Comparison of ENCODE assay signal across 11 cellular contexts in genomic region chr5:10537614-10538013, GRCh38. TPM values are rescaled to one million over a fixed set of nuclear protein-coding genes. Genes with fewer than 3 reads are reported as not detected.
DNase-seq lines count a peak whose midpoint lies in the region; ATAC-seq and TF ChIP-seq lines count a peak whose summit lies in the region.
"Had no signal": no experiment of that assay in that cellular context is flagged by ENCODE, and none has a peak within 500 bp of the region (broad histone marks: within the 10 kb centered on the region; RNA-seq: fewer than 3 reads in every experiment).

No MANE protein-coding gene starts in this region.

- H3K4me3 ChIP-seq in HL-60 (replicated peaks; ENCODE audit: insufficient read depth, low read length) (no peak overlapping the region), hepatocyte (no peak overlapping the region)

- H3K27me3 ChIP-seq in HL-60 (ENCODE audit: insufficient read depth, poor library complexity, severe bottlenecking), result no peaks in the 10 kb centered on the region
- H3K27me3 ChIP-seq in hepatocyte, result no peaks in the 10 kb centered on the region

- peak; percentile 26 for ATAC-seq in stimulated activated naive CD8-positive, alpha-beta T cell treated with anti-CD3 and anti-CD28 coated beads, Interleukin-15, Interleukin-2, amounts not matched to agents 100 U/mL and 50 U/mL, for 24 hours

- no peaks in the 10 kb centered on the region for H3K9me3 ChIP-seq in hepatocyte (ENCODE audit: low read depth)

- POLR2A ChIA-PET in activated CD4-positive, alpha-beta T cell treated with anti-CD3 and anti-CD28 coated beads, Interleukin-2, amount 10 ng/mL, durations not matched to agents 7 days and 5 days (lab: Charles Lee), result no interaction called here

- no peak overlapping the region for H3K4me2 ChIP-seq in hepatocyte

- peaks cover 7% of the 10 kb centered on the region for H3K4me1 ChIP-seq in hepatocyte (ENCODE audit: insufficient read depth)

- 75% methylated on average over 4 of the region's 4 CpGs for WGBS in hepatocyte (ENCODE audit: low lambda C conversion rate, missing lambda C conversion rate)

- peaks cover 10% of the 10 kb centered on the region for H3K27me3 Mint-ChIP-seq in activated CD4-positive, alpha-beta T cell treated with anti-CD3 and anti-CD28 coated beads, Interleukin-2, amount 10 ng/mL, durations not matched to agents 7 days and 5 days
- peaks cover 19% of the 10 kb centered on the region for H3K27me3 Mint-ChIP-seq in activated CD4-positive, alpha-beta T cell treated with anti-CD3 and anti-CD28 coated beads, Interleukin-2, amount 10 ng/mL, durations not matched to agents 24 days and 14 days
- H3K27me3 Mint-ChIP-seq in dendritic cell treated with granulocyte-macrophage colony-stimulating factor and Interleukin-4, amounts not matched to agents 40 ng/mL and 50 ng/mL, for 4 days, result peaks cover 50% of the 10 kb centered on the region

- no peaks in the 10 kb centered on the region for H3K36me3 Mint-ChIP-seq in activated CD4-positive, alpha-beta T cell treated with anti-CD3 and anti-CD28 coated beads, Interleukin-2, amount 10 ng/mL, durations not matched to agents 7 days and 5 days (ENCODE audit: low read depth)
- H3K36me3 Mint-ChIP-seq in activated CD4-positive, alpha-beta T cell treated with anti-CD3 and anti-CD28 coated beads, Interleukin-2, amount 10 ng/mL, durations not matched to agents 24 days and 14 days (ENCODE audit: low read depth), result no peaks in the 10 kb centered on the region
- H3K36me3 Mint-ChIP-seq in dendritic cell treated with granulocyte-macrophage colony-stimulating factor and Interleukin-4, amounts not matched to agents 40 ng/mL and 50 ng/mL, for 4 days (ENCODE audit: low read depth), result no peaks in the 10 kb centered on the region

- H3K27ac Mint-ChIP-seq in activated CD4-positive, alpha-beta T cell treated with anti-CD3 and anti-CD28 coated beads, Interleukin-2, amount 10 ng/mL, durations not matched to agents 7 days and 5 days, result peak overlapping the region; percentile 85
- no peak overlapping the region for H3K27ac Mint-ChIP-seq in activated CD4-positive, alpha-beta T cell treated with anti-CD3 and anti-CD28 coated beads, Interleukin-2, amount 10 ng/mL, durations not matched to agents 24 days and 14 days
- peak overlapping the region; percentile 66 for H3K27ac Mint-ChIP-seq in dendritic cell treated with granulocyte-macrophage colony-stimulating factor and Interleukin-4, amounts not matched to agents 40 ng/mL and 50 ng/mL, for 4 days
- H3K27ac Mint-ChIP-seq: stimulated activated naive CD8-positive, alpha-beta T cell treated with anti-CD3 and anti-CD28 coated beads, Interleukin-15, Interleukin-2, amounts not matched to agents 100 ng/mL and 50 ng/mL, for 24 hours had no signal

- H3K79me2 ChIP-seq in hepatocyte, result no peaks in the 10 kb centered on the region

- H3K27ac ChIP-seq in HL-60 (replicated peaks), result peak overlapping the region; percentile 52
- no peak overlapping the region for H3K27ac ChIP-seq in hepatocyte

- TF ChIP-seq CTCF in HL-60 (IDR thresholded peaks at IDR 0.05; ENCODE audit: insufficient read depth, low read length) (no peak), hepatocyte (IDR thresholded peaks at IDR 0.05; ENCODE audit: poor library complexity) (no peak)

- H3K4me3 Mint-ChIP-seq in activated CD4-positive, alpha-beta T cell treated with anti-CD3 and anti-CD28 coated beads, Interleukin-2, amount 10 ng/mL, durations not matched to agents 7 days and 5 days, result no peak overlapping the region
- H3K4me3 Mint-ChIP-seq in activated CD4-positive, alpha-beta T cell treated with anti-CD3 and anti-CD28 coated beads, Interleukin-2, amount 10 ng/mL, durations not matched to agents 24 days and 14 days, result no peak overlapping the region
- H3K4me3 Mint-ChIP-seq in dendritic cell treated with granulocyte-macrophage colony-stimulating factor and Interleukin-4, amounts not matched to agents 40 ng/mL and 50 ng/mL, for 4 days, result no peak overlapping the region

- intact Hi-C loops in activated CD4-positive, alpha-beta T cell treated with anti-CD3 and anti-CD28 coated beads, Interleukin-2, amount 10 ng/mL, durations not matched to agents 24 days and 14 days (cut with micrococcal nuclease), result no loop called here
- intact Hi-C loops in dendritic cell treated with granulocyte-macrophage colony-stimulating factor and Interleukin-4, amounts not matched to agents 40 ng/mL and 50 ng/mL, for 4 days (cut with micrococcal nuclease), result no loop called here

- DNase-seq in activated CD4-positive, alpha-beta T cell treated with anti-CD3 and anti-CD28 coated beads, Interleukin-2, amount 10 ng/mL, durations not matched to agents 7 days and 5 days, result no peak
- DNase-seq in activated CD4-positive, alpha-beta T cell treated with anti-CD3 and anti-CD28 coated beads, Interleukin-2, amount 10 ng/mL, durations not matched to agents 24 days and 14 days, result no peak
- DNase-seq in HL-60 (ENCODE audit: low read depth in 1 of 2, low spot score in 1 of 2) (no peak), nucleus accumbens (lab: John Stamatoyannopoulos, UW) (no peak), hepatocyte (ENCODE audit: low spot score) (no peak), HuH-7 (ENCODE audit: low spot score) (no peak)
- DNase-seq in stimulated activated naive CD8-positive, alpha-beta T cell treated with anti-CD3 and anti-CD28 coated beads, Interleukin-15, Interleukin-2, amounts not matched to agents 100 U/mL and 50 U/mL, for 24 hours, result peak; percentile 19
- DNase-seq: NCI-H2029, T-helper 9 cell had no signal

- H3K4me1 Mint-ChIP-seq in activated CD4-positive, alpha-beta T cell treated with anti-CD3 and anti-CD28 coated beads, Interleukin-2, amount 10 ng/mL, durations not matched to agents 7 days and 5 days, result peaks cover 15% of the 10 kb centered on the region
- peaks cover 12% of the 10 kb centered on the region for H3K4me1 Mint-ChIP-seq in activated CD4-positive, alpha-beta T cell treated with anti-CD3 and anti-CD28 coated beads, Interleukin-2, amount 10 ng/mL, durations not matched to agents 24 days and 14 days
- H3K4me1 Mint-ChIP-seq in dendritic cell treated with granulocyte-macrophage colony-stimulating factor and Interleukin-4, amounts not matched to agents 40 ng/mL and 50 ng/mL, for 4 days (ENCODE audit: low read depth), result peaks cover 46% of the 10 kb centered on the region

- CTCF ChIA-PET in activated CD4-positive, alpha-beta T cell treated with anti-CD3 and anti-CD28 coated beads, Interleukin-2, amount 10 ng/mL, durations not matched to agents 7 days and 5 days (lab: Charles Lee), result interaction anchor here (0.7 to 1.9 kb wide), 2 partner anchors 11 to 91 kb away, joined by 3 to 4 read pairs; no protein-coding TSS in a partner anchor

- no peak overlapping the region for H2AFZ ChIP-seq in hepatocyte

- no peaks in the 10 kb centered on the region for H3K9me2 ChIP-seq in hepatocyte (replicated peaks; ENCODE audit: insufficient read depth)

- no peaks in the 10 kb centered on the region for H3K36me3 ChIP-seq in hepatocyte (replicated peaks; ENCODE audit: insufficient read depth, low read depth)

- no peaks in the 10 kb centered on the region for H3K9me3 Mint-ChIP-seq in activated CD4-positive, alpha-beta T cell treated with anti-CD3 and anti-CD28 coated beads, Interleukin-2, amount 10 ng/mL, durations not matched to agents 7 days and 5 days
- no peaks in the 10 kb centered on the region for H3K9me3 Mint-ChIP-seq in activated CD4-positive, alpha-beta T cell treated with anti-CD3 and anti-CD28 coated beads, Interleukin-2, amount 10 ng/mL, durations not matched to agents 24 days and 14 days
- no peaks in the 10 kb centered on the region for H3K9me3 Mint-ChIP-seq in dendritic cell treated with granulocyte-macrophage colony-stimulating factor and Interleukin-4, amounts not matched to agents 40 ng/mL and 50 ng/mL, for 4 days
- H3K9me3 Mint-ChIP-seq: stimulated activated naive CD8-positive, alpha-beta T cell treated with anti-CD3 and anti-CD28 coated beads, Interleukin-15, Interleukin-2, amounts not matched to agents 100 ng/mL and 50 ng/mL, for 24 hours had no signal

- H4K20me1 ChIP-seq in hepatocyte (ENCODE audit: insufficient read depth, poor library complexity, severe bottlenecking), result no peaks in the 10 kb centered on the region

RNA-seq across cellular contexts. Expression of gene ANKRD33B, which starts 26.3 kb away (rescaled TPM):
- total RNA-seq in activated CD4-positive, alpha-beta T cell treated with anti-CD3 and anti-CD28 coated beads, Interleukin-2, amount 10 ng/mL, durations not matched to agents 7 days and 5 days, result 1 to 10 TPM; 3.2 to 3.7 TPM
- total RNA-seq in activated CD4-positive, alpha-beta T cell treated with anti-CD3 and anti-CD28 coated beads, Interleukin-2, amount 10 ng/mL, durations not matched to agents 24 days and 14 days, result 21.0 and 21.7 TPM in 2 replicates
- total RNA-seq in hepatocyte, result 2.0 and 2.3 TPM in 2 replicates
- 1.5 and 2.1 TPM in 2 replicates for polyA plus RNA-seq in hepatocyte
